ENCODE assay signal across 18 cellular contexts in genomic region chr22:45112136-45112879, GRCh38. TPM values are rescaled to one million over a fixed set of nuclear protein-coding genes. Genes with fewer than 3 reads are reported as not detected.
DNase-seq lines count a peak whose midpoint lies in the region; ATAC-seq and TF ChIP-seq lines count a peak whose summit lies in the region.
"Had no signal": no experiment of that assay in that cellular context is flagged by ENCODE, and none has a peak within 500 bp of the region (broad histone marks: within the 10 kb centered on the region; RNA-seq: fewer than 3 reads in every experiment).

No MANE protein-coding gene starts in this region.

- H2BK120ac ChIP-seq in IMR-90 (ENCODE audit: low read depth, low read length): 0 out of 2 replicates have a peak overlapping the region, but pooled peaks have one; percentile 38

- dilution Hi-C loops in IMR-90 (cut with HindIII; ENCODE audit: low sequenced_read_pairs, unreplicated experiment): no loop called here

- H3K18ac ChIP-seq in IMR-90 (ENCODE audit: low read depth, low read length): peak overlapping the region; percentile 15; the same call in 1 of the 2 replicates

- no peak overlapping the region for H2BK15ac ChIP-seq in IMR-90 (ENCODE audit: low read depth, low read length)

- 0 out of 2 replicates have a peak, but pooled peaks cover 2% of the 10 kb centered on the region for H3K27me3 ChIP-seq in IMR-90 (ENCODE audit: control insufficient read depth, insufficient read depth, low read length)
- peaks cover 55% of the 10 kb centered on the region for H3K27me3 ChIP-seq in gastroesophageal sphincter

- in situ Hi-C loops in IMR-90 (cut with MboI; ENCODE audit: low sequenced_read_pairs): no loop called here

- H2BK5ac ChIP-seq in IMR-90 (ENCODE audit: low read depth, low read length, poor library complexity, severe bottlenecking): no peak overlapping the region

- H3K23ac ChIP-seq in IMR-90 (ENCODE audit: low read depth, low read length): no peak overlapping the region

- TF ChIP-seq POLR2A in IMR-90 (IDR thresholded peaks at IDR 0.05; ENCODE audit: low read depth, low read length): no peak
- TF ChIP-seq POLR2A in gastroesophageal sphincter (IDR thresholded peaks at IDR 0.05): no peak

- ATAC-seq in IMR-90 (ENCODE audit: low read depth): peak; percentile 84
- no peak for ATAC-seq in gastroesophageal sphincter
- no peak for ATAC-seq in GM19463 (IDR thresholded peaks at IDR 0.05; ENCODE audit: unreplicated experiment)
- ATAC-seq: activated CD8-positive, alpha-beta T cell treated with anti-CD3 and anti-CD28 coated beads for 36 hours; sciatic nerve had no signal

- H3K36me3 ChIP-seq in IMR-90 (ENCODE audit: control insufficient read depth, insufficient read depth, low read length): no peaks in the 10 kb centered on the region
- no peaks in the 10 kb centered on the region for H3K36me3 ChIP-seq in gastroesophageal sphincter
- H3K36me3 ChIP-seq: heart right ventricle had no signal

- peaks cover 8% of the 10 kb centered on the region for H3K9me3 ChIP-seq in IMR-90 (ENCODE audit: control insufficient read depth, insufficient read depth, low read length)
- H3K9me3 ChIP-seq in gastroesophageal sphincter: peaks cover 0 to 14% (median 0%) of the 10 kb centered on the region in 3 donors
- H3K9me3 ChIP-seq: Caco-2 had no signal

- no peak overlapping the region for H3K27ac ChIP-seq in IMR-90 (ENCODE audit: insufficient read depth, low read length)
- H3K27ac ChIP-seq in gastroesophageal sphincter: no peak overlapping the region
- H3K27ac ChIP-seq: heart right ventricle, VCaP had no signal

- no peaks in the 10 kb centered on the region for H3K4me1 ChIP-seq in IMR-90 (ENCODE audit: control insufficient read depth, insufficient read depth, low read length)
- no peaks in the 10 kb centered on the region for H3K4me1 ChIP-seq in gastroesophageal sphincter
- H3K4me1 ChIP-seq: Caco-2, heart right ventricle had no signal

- H2AFZ ChIP-seq in IMR-90 (replicated peaks; ENCODE audit: low read length, poor library complexity): peak overlapping the region; percentile 59

- H4K5ac ChIP-seq in IMR-90 (ENCODE audit: low read depth, low read length): no peak overlapping the region

- no peak overlapping the region for H2BK20ac ChIP-seq in IMR-90 (ENCODE audit: low read depth, low read length)

- peak; percentile 40 for DNase-seq in Daoy (ENCODE audit: low read depth)
- peak; percentile 84 for DNase-seq in IMR-90
- DNase-seq in cardiac fibroblast (ENCODE audit: low read depth in 2 of 2): peak; percentile 39 to 86
- peak; percentile 72 for DNase-seq in iris pigment epithelial cell (ENCODE audit: low read depth)
- DNase-seq in NCI-H2081 (lab: John Stamatoyannopoulos, UW): no peak
- no peak for DNase-seq in germinal center (ENCODE audit: low spot score)
- DNase-seq: activated CD8-positive, alpha-beta T cell treated with anti-CD3 and anti-CD28 coated beads for 36 hours; AML-193; Caco-2; heart right ventricle; kidney; NCI-H2081 treated with DMSO at 0.1 percent for 48 hours; NCI-H69; RPMI8226 had no signal

- BruUV-seq in IMR-90 (replicated peaks; lab: Mats Ljungman, UMichigan): no TSS peak

- no peaks in the 10 kb centered on the region for H3K9me1 ChIP-seq in IMR-90 (ENCODE audit: insufficient read depth, low read length)

- TF ChIP-seq EP300 in gastroesophageal sphincter (IDR thresholded peaks at IDR 0.05): no peak

- H4K20me1 ChIP-seq in IMR-90 (ENCODE audit: insufficient read depth, low read length): no peaks in the 10 kb centered on the region

- no peak overlapping the region for H4K8ac ChIP-seq in IMR-90 (ENCODE audit: low read depth in 2 of 2, low read length in 2 of 2)

- no peak overlapping the region for H2AK5ac ChIP-seq in IMR-90 (ENCODE audit: low read depth, low read length)

- TF ChIP-seq CTCF in IMR-90 (conservative IDR thresholded peaks at IDR 0.05; ENCODE audit: low read depth, low read length) (no peak), cardiac fibroblast (IDR thresholded peaks at IDR 0.05; ENCODE audit: low read depth, low read length) (no peak), gastroesophageal sphincter (IDR thresholded peaks at IDR 0.05) (no peak)

- no peak overlapping the region for H3K56ac ChIP-seq in IMR-90 (ENCODE audit: extremely low read depth, insufficient read depth, low read length)

- no peaks in the 10 kb centered on the region for H3K79me1 ChIP-seq in IMR-90 (ENCODE audit: low read depth in 1 of 2, low read length in 2 of 2)

- no peak for TF ChIP-seq RAD21 in IMR-90 (IDR thresholded peaks at IDR 0.05; ENCODE audit: low read length)

- intact Hi-C loops in IMR-90 (cut with micrococcal nuclease): no loop called here

- no peak overlapping the region for H4K91ac ChIP-seq in IMR-90 (ENCODE audit: insufficient read depth, low read depth, low read length)

- H3K4me3 ChIP-seq in IMR-90 (ENCODE audit: insufficient read depth, low read depth, low read length) (no peak overlapping the region), cardiac fibroblast (replicated peaks in 1 of 2; ENCODE audit: low read depth in 2 of 2, low read length in 2 of 2) (no peak overlapping the region), gastroesophageal sphincter (no peak overlapping the region)
- H3K4me3 ChIP-seq: heart right ventricle had no signal

- H2AK9ac ChIP-seq in IMR-90 (replicated peaks; ENCODE audit: low read depth, low read length, poor library complexity): no peak overlapping the region

- no peak overlapping the region for H3K4ac ChIP-seq in IMR-90 (ENCODE audit: low read depth, low read length)

- H3K14ac ChIP-seq in IMR-90 (replicated peaks; ENCODE audit: low read depth, low read length): no peak overlapping the region

- CTCF ChIA-PET in IMR-90 (lab: Yijun Ruan, JAX): interaction anchor here (0.6 to 1.3 kb wide), 2 partner anchors 8 to 107 kb away, joined by 3 to 5 read pairs; no protein-coding TSS in a partner anchor

- H3K9ac ChIP-seq in IMR-90 (ENCODE audit: low read depth, low read length): no peak overlapping the region

- 40% methylated on average over 1 of the region's 5 CpGs; no CpG with 5 or more reads in 1 of the 2 experiments for WGBS in IMR-90 (ENCODE audit: extremely low coverage in 2 of 2, insufficient read length in 1 of 2), 2 experiments
- 57 to 67% methylated on average over 1 to 4 of the region's 5 CpGs for WGBS in gastroesophageal sphincter (ENCODE audit: low coverage in 1 of 2), 2 donors

- POLR2A ChIA-PET in IMR-90 (lab: Charles Lee; ENCODE audit: unreplicated experiment): interaction anchor here (0.6 kb wide), 1 partner anchor 11 kb away, joined by 5 read pairs; no protein-coding TSS in a partner anchor

- no peak overlapping the region for H3K4me2 ChIP-seq in IMR-90 (ENCODE audit: low read depth, low read length)

TF ChIP-seq in IMR-90, 13 proteins besides CTCF, POLR2A, EP300 and RAD21:
- TF ChIP-seq CHD1 (IDR thresholded peaks at IDR 0.05; ENCODE audit: low read depth, low read length) (no peak), USF2 (IDR thresholded peaks at IDR 0.05; ENCODE audit: low read depth, low read length) (peak; percentile 36; the same call in 1 of the 2 replicates), BHLHE40 (IDR thresholded peaks at IDR 0.05; ENCODE audit: low read depth, low read length) (peak; percentile 86), MAFK (IDR thresholded peaks at IDR 0.05; ENCODE audit: low read depth, low read length) (peak; percentile 7; the same call in 1 of the 2 replicates), FOS (IDR thresholded peaks at IDR 0.05; ENCODE audit: low read depth, low read length) (peak; percentile 18), MXI1 (IDR thresholded peaks at IDR 0.05; ENCODE audit: borderline replicate concordance, low read depth, low read length) (0 out of 2 replicates have a peak, but pooled peaks have one; percentile 44), MAZ (IDR thresholded peaks at IDR 0.05; ENCODE audit: borderline replicate concordance, low read depth, low read length) (no peak), RCOR1 (IDR thresholded peaks at IDR 0.05; ENCODE audit: insufficient replicate concordance, low read length) (peak; percentile 62)
- TF ChIP-seq, protein P1, sequence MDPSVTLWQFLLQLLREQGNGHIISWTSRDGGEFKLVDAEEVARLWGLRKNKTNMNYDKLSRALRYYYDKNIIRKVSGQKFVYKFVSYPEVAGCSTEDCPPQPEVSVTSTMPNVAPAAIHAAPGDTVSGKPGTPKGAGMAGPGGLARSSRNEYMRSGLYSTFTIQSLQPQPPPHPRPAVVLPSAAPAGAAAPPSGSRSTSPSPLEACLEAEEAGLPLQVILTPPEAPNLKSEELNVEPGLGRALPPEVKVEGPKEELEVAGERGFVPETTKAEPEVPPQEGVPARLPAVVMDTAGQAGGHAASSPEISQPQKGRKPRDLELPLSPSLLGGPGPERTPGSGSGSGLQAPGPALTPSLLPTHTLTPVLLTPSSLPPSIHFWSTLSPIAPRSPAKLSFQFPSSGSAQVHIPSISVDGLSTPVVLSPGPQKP (IDR thresholded peaks at IDR 0.05; ENCODE audit: borderline replicate concordance, low read depth, low read length): no peak

RNA-seq across cellular contexts. Expression of gene NUP50, which starts 51.4 kb away (rescaled TPM):
- total RNA-seq in Daoy (2014; rRNA removed; shearing (Covaris generic)): 67.8 and 82.6 TPM in 2 replicates
- total RNA-seq in IMR-90 (2012; rRNA removed) (61.1 and 65.4 TPM in 2 replicates), gastroesophageal sphincter (10 to 100 TPM; 15.9 to 32.9 (median 28.8) TPM)
- 10.3 and 12.8 TPM in 2 replicates for polyA plus RNA-seq in IMR-90 (2012; rRNA removed)
- 6.0 and 7.5 TPM in 2 replicates for polyA plus RNA-seq in IMR-90 (2012; cell fraction: cytosol; rRNA removed)
- 5.9 and 17.2 TPM in 2 replicates for polyA plus RNA-seq in IMR-90 (2012; cell fraction: nucleus; rRNA removed; ENCODE audit: low replicate concordance)

Comparison
In these comparisons a context has a peak if more than half of its experiments do, and no peak if none do; other contexts are left out.
1. DNase-seq: peak in Daoy (single experiment), IMR-90 (single experiment), cardiac fibroblast (2 of 2) and iris pigment epithelial cell (single experiment); none in NCI-H2081 (0 of 2) and germinal center (single experiment).